Comparison of ENCODE assay signal across 8 cellular contexts in genomic region chr11:10456519-10456918, GRCh38. TPM values are rescaled to one million over a fixed set of nuclear protein-coding genes. Genes with fewer than 3 reads are reported as not detected.
DNase-seq lines count a peak whose midpoint lies in the region; ATAC-seq and TF ChIP-seq lines count a peak whose summit lies in the region.

No MANE protein-coding gene starts in this region.

- H3K36me3 Mint-ChIP-seq in natural killer cell: no peaks in the 10 kb centered on the region

- no peaks in the 10 kb centered on the region for H3K4me1 ChIP-seq in breast epithelium

- no peaks in the 10 kb centered on the region for H3K9me3 Mint-ChIP-seq in natural killer cell

- peak overlapping the region; percentile 86 for H3K4me3 Mint-ChIP-seq in natural killer cell

- peaks cover 33 to 46% of the 10 kb centered on the region in 2 donors for H3K4me1 Mint-ChIP-seq in natural killer cell

- no peak for ATAC-seq in natural killer cell

- no peak overlapping the region for H3K27ac ChIP-seq in breast epithelium

- TF ChIP-seq CTCF in breast epithelium (IDR thresholded peaks at IDR 0.05): no peak
- no peak for TF ChIP-seq CTCF in natural killer cell (IDR thresholded peaks at IDR 0.05)

- peaks cover 7 to 8% of the 10 kb centered on the region in 2 donors for H3K27me3 Mint-ChIP-seq in natural killer cell (ENCODE audit: low read depth in 2 of 2)

- peak; percentile 41 for DNase-seq in NCI-H2107 (lab: John Stamatoyannopoulos, UW)
- no peak for DNase-seq in breast epithelium (ENCODE audit: low spot score in 2 of 2)
- no peak for DNase-seq in natural killer cell
- no peak for DNase-seq in NCI-H226
- DNase-seq in dermis blood vessel endothelial cell: no peak
- no peak for DNase-seq in NCI-H2227 treated with DMSO at 0.1 percent for 48 hours (lab: John Stamatoyannopoulos, UW)
- DNase-seq in activated gamma-delta T cell (lab: John Stamatoyannopoulos, UW): no peak

- no peaks in the 10 kb centered on the region for H3K27me3 ChIP-seq in breast epithelium

- H3K27ac Mint-ChIP-seq in natural killer cell: peak overlapping the region; percentile 65 to 82

- H3K9me3 ChIP-seq in breast epithelium: no peaks in the 10 kb centered on the region

- no peak for TF ChIP-seq POLR2A in breast epithelium (IDR thresholded peaks at IDR 0.05)

- intact Hi-C loops in breast epithelium (cut with DNase I; ENCODE audit: low total_unique reads) (no loop called here), natural killer cell (cut with micrococcal nuclease) (loop anchor here (5.0 kb wide), 1 partner anchor 44 kb away; no protein-coding TSS in a partner anchor)

- no peaks in the 10 kb centered on the region for H3K36me3 ChIP-seq in breast epithelium

- peak overlapping the region; percentile 53; the same call in 1 of the 2 replicates for H3K4me3 ChIP-seq in GM08714 (ENCODE audit: low read length)
- H3K4me3 ChIP-seq in breast epithelium: peak overlapping the region; percentile 6 to 46 (median 16)

RNA-seq across cellular contexts. Expression of gene AMPD3, which starts 1.5 kb away (rescaled TPM):
- 1 to 10 TPM; 6.2 to 6.6 (median 6.4) TPM for total RNA-seq in breast epithelium
- total RNA-seq in natural killer cell: 1 to 10 TPM; 5.5 to 9.2 (median 6.8) TPM
- total RNA-seq in dermis blood vessel endothelial cell: 1.0 and 2.3 TPM in 2 replicates
